In genomic region chr19:1400281-1401137, GRCh38 we compare ENCODE assay signal across 2 cellular contexts.
TF ChIP-seq lines count a peak whose summit lies in the region.

No MANE protein-coding gene starts in this region.

TF ChIP-seq in HepG2, 621 proteins besides CTCF, POLR2A, EP300 and RAD21 (continues in another document):
- TF ChIP-seq MBD4 (IDR thresholded peaks at IDR 0.05; ENCODE audit: borderline replicate concordance, low read length) (no peak), PRDM10 (CRISPR knock-in tag; IDR thresholded peaks at IDR 0.05; ENCODE audit: low read depth) (peak; percentile 60; the same call in 1 of the 2 replicates), ZNF646 (CRISPR knock-in tag; IDR thresholded peaks at IDR 0.05) (no peak), ARID3A (IDR thresholded peaks at IDR 0.05; ENCODE audit: low read depth, low read length) (no peak), ATF1 (CRISPR knock-in tag; IDR thresholded peaks at IDR 0.05) (no peak), SIX4 (CRISPR knock-in tag; IDR thresholded peaks at IDR 0.05) (no peak), ZBTB21 (CRISPR knock-in tag; IDR thresholded peaks at IDR 0.05) (no peak; the same call in 1 of the 2 replicates), KDM2A (CRISPR knock-in tag; IDR thresholded peaks at IDR 0.05; ENCODE audit: borderline replicate concordance, low read depth) (peak; percentile 70), ATF5 (CRISPR knock-in tag; IDR thresholded peaks at IDR 0.05; ENCODE audit: low read depth) (0 out of 2 replicates have a peak, but pooled peaks have one; percentile 35), PTBP1 (IDR thresholded peaks at IDR 0.05; ENCODE audit: low read depth, low read length, poor library complexity, severe bottlenecking) (peak; percentile 77), ARNT (IDR thresholded peaks at IDR 0.05) (no peak), ZNF768 (CRISPR knock-in tag; IDR thresholded peaks at IDR 0.05) (peak; percentile 96), ISL2 (CRISPR knock-in tag; IDR thresholded peaks at IDR 0.05) (peak; percentile 41)

TF ChIP-seq in GM12891, 5 proteins besides CTCF, POLR2A, EP300 and RAD21:
- TF ChIP-seq TAF1 (IDR thresholded peaks at IDR 0.05; ENCODE audit: low read depth, low read length) (no peak), SPI1 (IDR thresholded peaks at IDR 0.05; ENCODE audit: low read depth, low read length) (no peak), POLR2AphosphoS5 (IDR thresholded peaks at IDR 0.05; ENCODE audit: low read depth, low read length) (no peak), PAX5 (IDR thresholded peaks at IDR 0.05; ENCODE audit: insufficient read depth, low read length, severe bottlenecking) (no peak), POU2F2 (IDR thresholded peaks at IDR 0.05; ENCODE audit: low read depth, low read length) (no peak)
TF ChIP-seq in GM12891: peak in this region for 0.
